8 cellular contexts compared by ENCODE assay signal in genomic region chr20:53591206-53591651, GRCh38. TPM values are rescaled to one million over a fixed set of nuclear protein-coding genes. Genes with fewer than 3 reads are reported as not detected.
DNase-seq lines count a peak whose midpoint lies in the region; ATAC-seq, FAIRE-seq and TF ChIP-seq lines count a peak whose summit lies in the region.
"Not testable (repeated sequence)": the region's sequence is repeated elsewhere in the genome, so short reads cannot be mapped to it uniquely, and the experiment has no call there.

No MANE protein-coding gene starts in this region.

- peaks cover 11% of the 10 kb centered on the region for H3K36me3 Mint-ChIP-seq in Caco-2 (ENCODE audit: insufficient read depth, unreplicated experiment)
- peaks cover 27% of the 10 kb centered on the region for H3K36me3 Mint-ChIP-seq in T-helper 1 cell treated with Interleukin-12 subunit alpha and Interleukin-12 subunit beta and Interleukin-4 antibody, amounts not matched to agents 30 μg/mL and 1 μg/mL, for 36 hours (ENCODE audit: low read depth)

- peak overlapping the region; percentile 98 for H3K4me3 ChIP-seq in Caco-2 (ENCODE audit: low read depth, low read length)
- not testable (repeated sequence) for H3K4me3 ChIP-seq in KMS-11 (IDR thresholded peaks at IDR 0.05; ENCODE audit: insufficient read depth, low read depth, low read length)
- H3K4me3 ChIP-seq in adipocyte (ENCODE audit: low read length): peak overlapping the region; percentile 91
- H3K4me3 ChIP-seq in epithelial cell of esophagus (ENCODE audit: low read length): peak overlapping the region; percentile 58
- H3K4me3 ChIP-seq in keratinocyte (ENCODE audit: control insufficient read depth in 2 of 3, extremely low read depth in 1 of 3, insufficient read depth in 2 of 3, low read depth in 1 of 3, low read length in 3 of 3): peak overlapping the region; percentile 68 to 80 (median 79)
- peak overlapping the region; percentile 64 for H3K4me3 ChIP-seq in neuron (ENCODE audit: low read length)
- H3K4me3 ChIP-seq in thoracic aorta: peak overlapping the region; percentile 99

- H3K9me1 ChIP-seq in keratinocyte (ENCODE audit: control insufficient read depth, extremely low read depth, insufficient read depth, low read length): not testable (repeated sequence)

- not testable (repeated sequence) for H3K27me3 Mint-ChIP-seq in Caco-2 (ENCODE audit: insufficient read depth, unreplicated experiment); T-helper 1 cell treated with Interleukin-12 subunit alpha and Interleukin-12 subunit beta and Interleukin-4 antibody, amounts not matched to agents 30 μg/mL and 1 μg/mL, for 36 hours (ENCODE audit: low read depth)

- CTCF ChIA-PET in Caco-2 (lab: Charles Lee): interaction anchor here (0.5 to 1.4 kb wide), 4 partner anchors 86 to 148 kb away, joined by 3 to 11 read pairs (median 5); no protein-coding TSS in a partner anchor

- BruUV-seq in Caco-2 (replicated peaks; lab: Mats Ljungman, UMichigan): not testable (repeated sequence)

- not testable (repeated sequence) for ATAC-seq in thoracic aorta (ENCODE audit: insufficient number of reproducible peaks, low FRiP score, low read depth)

- not testable (repeated sequence) for H3K9me3 ChIP-seq in Caco-2; adipocyte (ENCODE audit: control insufficient read depth, low read length); keratinocyte (ENCODE audit: control insufficient read depth, low read depth, low read length); neuron (ENCODE audit: low read length); thoracic aorta

- H3K27ac ChIP-seq in KMS-11 (peak overlapping the region; percentile 94), keratinocyte (ENCODE audit: control insufficient read depth, insufficient read depth, low read length) (peak overlapping the region; percentile 92), thoracic aorta (peak overlapping the region; percentile 53 to 98)

- H3K4me1 ChIP-seq in Caco-2 (peaks cover 48% of the 10 kb centered on the region), KMS-11 (ENCODE audit: low read depth, poor library complexity, severe bottlenecking) (peaks cover 22% of the 10 kb centered on the region), adipocyte (ENCODE audit: control insufficient read depth, insufficient read depth, low read length) (peaks cover 35% of the 10 kb centered on the region), keratinocyte (ENCODE audit: control insufficient read depth, extremely low read depth, insufficient read depth, low read length) (peaks cover 21% of the 10 kb centered on the region), neuron (ENCODE audit: insufficient read depth, low read length) (peaks cover 32% of the 10 kb centered on the region), thoracic aorta (ENCODE audit: control insufficient read depth in 1 of 2, low read depth in 2 of 2) (peaks cover 3 to 22% of the 10 kb centered on the region in 2 donors)

- H3K27ac Mint-ChIP-seq in Caco-2 (ENCODE audit: unreplicated experiment): peak overlapping the region; percentile 80
- H3K27ac Mint-ChIP-seq in T-helper 1 cell treated with Interleukin-12 subunit alpha and Interleukin-12 subunit beta and Interleukin-4 antibody, amounts not matched to agents 30 μg/mL and 1 μg/mL, for 36 hours: peak overlapping the region; percentile 98

- H2AFZ ChIP-seq in KMS-11 (ENCODE audit: low read depth); keratinocyte (ENCODE audit: control insufficient read depth, low read length); neuron (ENCODE audit: low read depth, low read length): not testable (repeated sequence)

- intact Hi-C loops in Caco-2 (cut with micrococcal nuclease; ENCODE audit: unreplicated experiment): loop anchor here (5.0 kb wide), 2 partner anchors 196 to 326 kb away; no protein-coding TSS in a partner anchor

- peaks cover 47% of the 10 kb centered on the region for H3K4me1 Mint-ChIP-seq in Caco-2 (ENCODE audit: low read depth, unreplicated experiment)
- H3K4me1 Mint-ChIP-seq in T-helper 1 cell treated with Interleukin-12 subunit alpha and Interleukin-12 subunit beta and Interleukin-4 antibody, amounts not matched to agents 30 μg/mL and 1 μg/mL, for 36 hours (ENCODE audit: low read depth): peaks cover 41% of the 10 kb centered on the region

- not testable (repeated sequence) for H3K36me3 ChIP-seq in Caco-2 (ENCODE audit: control insufficient read depth, insufficient read depth, low read length); KMS-11 (ENCODE audit: insufficient read depth); adipocyte (ENCODE audit: control insufficient read depth, insufficient read depth, low read length, severe bottlenecking); keratinocyte (ENCODE audit: control insufficient read depth in 2 of 2, extremely low read depth in 1 of 2, insufficient read depth in 2 of 2, low read length in 2 of 2); neuron (ENCODE audit: insufficient read depth, low read length); thoracic aorta

- not testable (repeated sequence) for FAIRE-seq in keratinocyte (lab: Jason Lieb, UNC)

- H3K4me2 ChIP-seq in KMS-11 (peak overlapping the region; percentile 98), keratinocyte (ENCODE audit: control insufficient read depth, extremely low read depth, insufficient read depth, low read depth, low read length) (peak overlapping the region; percentile 85)

- TF ChIP-seq CTCF in Caco-2 (IDR thresholded peaks at IDR 0.05; ENCODE audit: insufficient read depth in 1 of 2, low read depth in 1 of 2, low read length in 1 of 2, severe bottlenecking in 1 of 2, unreplicated experiment in 1 of 2); KMS-11 (conservative IDR thresholded peaks at IDR 0.05; ENCODE audit: low read depth, low read length); epithelial cell of esophagus (IDR thresholded peaks at IDR 0.05; ENCODE audit: insufficient read depth, low read depth, low read length, missing control alignments); keratinocyte (optimal IDR thresholded peaks at IDR 0.05 in 1 of 3, IDR thresholded peaks at IDR 0.05 in 1 of 3, conservative IDR thresholded peaks at IDR 0.05 in 1 of 3; ENCODE audit: extremely low read depth in 1 of 3, insufficient read depth in 2 of 3, low read length in 3 of 3); thoracic aorta (IDR thresholded peaks at IDR 0.05): not testable (repeated sequence)

- dilution Hi-C loops in keratinocyte (cut with MboI; ENCODE audit: extremely low pct_ligation_motif_present, low sequenced_read_pairs): not testable (repeated sequence)

- not testable (repeated sequence) for H3K9me3 Mint-ChIP-seq in Caco-2 (ENCODE audit: unreplicated experiment); T-helper 1 cell treated with Interleukin-12 subunit alpha and Interleukin-12 subunit beta and Interleukin-4 antibody, amounts not matched to agents 30 μg/mL and 1 μg/mL, for 36 hours

- H3K4me3 Mint-ChIP-seq in Caco-2 (ENCODE audit: unreplicated experiment): peak overlapping the region; percentile 87
- H3K4me3 Mint-ChIP-seq in T-helper 1 cell treated with Interleukin-12 subunit alpha and Interleukin-12 subunit beta and Interleukin-4 antibody, amounts not matched to agents 30 μg/mL and 1 μg/mL, for 36 hours: peak overlapping the region; percentile 88

- DNase-seq in Caco-2; adipocyte (ENCODE audit: low read depth); epithelial cell of esophagus (ENCODE audit: low read depth); keratinocyte (ENCODE audit: low read depth, low spot score); thoracic aorta (ENCODE audit: low spot score): not testable (repeated sequence)

- peaks cover 85% of the 10 kb centered on the region for H3K79me2 ChIP-seq in KMS-11 (ENCODE audit: insufficient read depth, low read depth)
- H3K79me2 ChIP-seq in keratinocyte (ENCODE audit: control insufficient read depth, insufficient read depth, low read length): peaks cover 78% of the 10 kb centered on the region

- H3K9ac ChIP-seq in KMS-11 (peak overlapping the region; percentile 90), adipocyte (ENCODE audit: low read length) (peak overlapping the region; percentile 95), keratinocyte (ENCODE audit: control insufficient read depth, extremely low read depth, insufficient read depth, low read length) (peak overlapping the region; percentile 89)

- not testable (repeated sequence) for H4K20me1 ChIP-seq in KMS-11 (ENCODE audit: insufficient read depth); keratinocyte (ENCODE audit: control insufficient read depth, extremely low read depth, insufficient read depth, low read length)

- H3K27me3 ChIP-seq in Caco-2 (replicated peaks; ENCODE audit: control insufficient read depth, insufficient read depth, low read length); KMS-11 (ENCODE audit: insufficient read depth, low read depth); adipocyte (replicated peaks; ENCODE audit: control insufficient read depth, insufficient read depth, low read length); keratinocyte (ENCODE audit: control insufficient read depth, extremely low read depth, insufficient read depth, low read length); neuron (ENCODE audit: insufficient read depth, low read length); thoracic aorta (replicated peaks; ENCODE audit: insufficient read depth): not testable (repeated sequence)

- POLR2A ChIA-PET in Caco-2 (lab: Charles Lee): interaction anchor here (1.1 kb wide), 2 partner anchors 90 to 147 kb away, joined by 3 read pairs; no protein-coding TSS in a partner anchor

RNA-seq across cellular contexts. Expression of gene ZNF217, which starts 2.4 kb away (rescaled TPM):
- total RNA-seq in Caco-2 (2022) (65.5 and 73.2 TPM in 2 replicates), thoracic aorta (10 to 100 TPM; 12.5 to 21.4 TPM)
- 16.9 to 19.1 TPM (median 17.3 TPM) in 3 replicates for polyA plus RNA-seq in keratinocyte
- 13.1 TPM for polyA plus RNA-seq in keratinocyte (2011; ENCODE audit: low read depth)
- 7.4 and 10.7 TPM in 2 replicates for polyA plus RNA-seq in keratinocyte (2011; cell fraction: cytosol; rRNA removed)
- polyA plus RNA-seq in keratinocyte (2011; cell fraction: nucleus; rRNA removed): 25.3 and 32.5 TPM in 2 replicates
- polyA plus RNA-seq in keratinocyte (2012; ENCODE audit: low replicate concordance): 23.6 and 26.4 TPM in 2 replicates
- 33.8 to 58.6 TPM (median 48.4 TPM) in 3 replicates for polyA minus RNA-seq in keratinocyte
- 14.0 TPM for polyA minus RNA-seq in keratinocyte (2011; cell fraction: cytosol; rRNA and poly(A)+ RNA removed)
- 53.1 and 94.6 TPM in 2 replicates for polyA minus RNA-seq in keratinocyte (2011; cell fraction: nucleus; rRNA and poly(A)+ RNA removed)
